Comparison of ENCODE assay signal across 17 cellular contexts in genomic region chr7:83366629-83367028, GRCh38.
DNase-seq lines count a peak whose midpoint lies in the region; ATAC-seq and TF ChIP-seq lines count a peak whose summit lies in the region.
"Had no signal": no experiment of that assay in that cellular context is flagged by ENCODE, and none has a peak within 500 bp of the region (broad histone marks: within the 10 kb centered on the region; RNA-seq: fewer than 3 reads in every experiment).

No MANE protein-coding gene starts in this region.

- no peaks in the 10 kb centered on the region for H3K36me3 Mint-ChIP-seq in HFFc6 (ENCODE audit: low read depth)
- H3K36me3 Mint-ChIP-seq: activated naive CD8-positive, alpha-beta T cell; CD4-positive, CD25-positive, alpha-beta regulatory T cell had no signal

- no peaks in the 10 kb centered on the region for H3K9me3 Mint-ChIP-seq in HFFc6
- H3K9me3 Mint-ChIP-seq: nephron progenitor cell had no signal

- no peaks in the 10 kb centered on the region for H3F3A ChIP-seq in PC-3 (ENCODE audit: low read length, unreplicated experiment)

- CTCF ChIA-PET in PC-3 (lab: Charles Lee), result no interaction called here

- no peaks in the 10 kb centered on the region for H3K79me2 ChIP-seq in PC-3 (ENCODE audit: low read length)

- H3K9me3 ChIP-seq in PC-3 (ENCODE audit: low read length), result no peaks in the 10 kb centered on the region
- H3K9me3 ChIP-seq: esophagus muscularis mucosa, suprapubic skin had no signal

- H3K27me3 Mint-ChIP-seq in HFFc6 (ENCODE audit: insufficient read depth), result no peaks in the 10 kb centered on the region
- H3K27me3 Mint-ChIP-seq: activated naive CD8-positive, alpha-beta T cell; CD4-positive, CD25-positive, alpha-beta regulatory T cell had no signal

- no peaks in the 10 kb centered on the region for H3K9me2 ChIP-seq in PC-3 (replicated peaks; ENCODE audit: low read length)

- POLR2A ChIA-PET in PC-3 (lab: Charles Lee; ENCODE audit: unreplicated experiment), result no interaction called here

- H3K36me3 ChIP-seq in PC-3 (ENCODE audit: low read depth, low read length), result no peaks in the 10 kb centered on the region
- H3K36me3 ChIP-seq: esophagus muscularis mucosa, suprapubic skin, WERI-Rb-1 had no signal

- H3K27ac ChIP-seq in C4-2B (no peak overlapping the region), PC-3 (ENCODE audit: low read length) (no peak overlapping the region), foreskin keratinocyte (no peak overlapping the region)
- H3K27ac ChIP-seq: esophagus muscularis mucosa, suprapubic skin, WERI-Rb-1 had no signal

- H3K27me3 ChIP-seq in PC-3 (ENCODE audit: low read length) (no peaks in the 10 kb centered on the region), foreskin keratinocyte (no peaks in the 10 kb centered on the region)
- H3K27me3 ChIP-seq: esophagus muscularis mucosa, suprapubic skin had no signal

- no peaks in the 10 kb centered on the region for H4K20me1 ChIP-seq in PC-3 (ENCODE audit: low read length)

- no peak overlapping the region for H3K4me2 ChIP-seq in PC-3 (ENCODE audit: low read length)

- peak; percentile 53 for ATAC-seq in PC-3
- no peak for ATAC-seq in foreskin keratinocyte
- no peak for ATAC-seq in HG02938 (IDR thresholded peaks at IDR 0.05; ENCODE audit: unreplicated experiment)
- ATAC-seq in GM21619 (IDR thresholded peaks at IDR 0.05; ENCODE audit: unreplicated experiment), result no peak
- ATAC-seq: left ventricle myocardium superior, Right ventricle myocardium inferior had no signal

- no peak overlapping the region for H3K9ac ChIP-seq in PC-3 (ENCODE audit: low read length)

- no peak for DNase-seq in HFFc6
- DNase-seq in PC-3, result peak; percentile 52
- no peak for DNase-seq in foreskin keratinocyte
- DNase-seq in activated T-cell treated with anti-CD3 and anti-CD28 coated beads, Interleukin-2, amount 50 U/mL, for 48 hours, result no peak
- DNase-seq in hypothalamus (lab: John Stamatoyannopoulos, UW), result no peak
- DNase-seq: CD4-positive, CD25-positive, alpha-beta regulatory T cell; left ventricle myocardium superior; NCI-H187 treated with DMSO at 0.1 percent for 48 hours; nephron progenitor cell; WERI-Rb-1 had no signal

- no peak overlapping the region for H2AFZ ChIP-seq in PC-3 (ENCODE audit: low read length)

- peak; percentile 29 for TF ChIP-seq CTCF in C4-2B (conservative IDR thresholded peaks at IDR 0.05)
- peak; percentile 54 for TF ChIP-seq CTCF in HFFc6 (IDR thresholded peaks at IDR 0.05)
- TF ChIP-seq CTCF in PC-3 (conservative IDR thresholded peaks at IDR 0.05; ENCODE audit: low read depth, low read length), result peak; percentile 53
- TF ChIP-seq CTCF in foreskin keratinocyte (conservative IDR thresholded peaks at IDR 0.05), result peak; percentile 43

- H3K27ac Mint-ChIP-seq in HFFc6, result no peak overlapping the region
- H3K27ac Mint-ChIP-seq: activated naive CD8-positive, alpha-beta T cell; CD4-positive, CD25-positive, alpha-beta regulatory T cell; nephron progenitor cell had no signal

- H3K4me3 Mint-ChIP-seq in HFFc6, result no peak overlapping the region
- H3K4me3 Mint-ChIP-seq: activated naive CD8-positive, alpha-beta T cell; CD4-positive, CD25-positive, alpha-beta regulatory T cell; nephron progenitor cell had no signal

- H3K4me3 ChIP-seq in PC-3 (ENCODE audit: low read length), result no peak overlapping the region
- H3K4me3 ChIP-seq: esophagus muscularis mucosa, suprapubic skin had no signal

- intact Hi-C loops in PC-3 (cut with micrococcal nuclease), result loop anchor here (1.0 to 5.0 kb wide), 3 partner anchors 94 to 626 kb away; no protein-coding TSS in a partner anchor

- no TSS peak for BruUV-seq in PC-3 (replicated peaks; lab: Mats Ljungman, UMichigan)

- H3K4me1 ChIP-seq in PC-3 (ENCODE audit: insufficient read depth, low read length), result no peaks in the 10 kb centered on the region
- no peaks in the 10 kb centered on the region for H3K4me1 ChIP-seq in foreskin keratinocyte
- H3K4me1 ChIP-seq: suprapubic skin had no signal

- no peaks in the 10 kb centered on the region for H3K4me1 Mint-ChIP-seq in HFFc6 (ENCODE audit: low read depth)
- H3K4me1 Mint-ChIP-seq: CD4-positive, CD25-positive, alpha-beta regulatory T cell; nephron progenitor cell had no signal
